Comparison of ENCODE assay signal across 1 cellular context in the genomic region with DNA sequence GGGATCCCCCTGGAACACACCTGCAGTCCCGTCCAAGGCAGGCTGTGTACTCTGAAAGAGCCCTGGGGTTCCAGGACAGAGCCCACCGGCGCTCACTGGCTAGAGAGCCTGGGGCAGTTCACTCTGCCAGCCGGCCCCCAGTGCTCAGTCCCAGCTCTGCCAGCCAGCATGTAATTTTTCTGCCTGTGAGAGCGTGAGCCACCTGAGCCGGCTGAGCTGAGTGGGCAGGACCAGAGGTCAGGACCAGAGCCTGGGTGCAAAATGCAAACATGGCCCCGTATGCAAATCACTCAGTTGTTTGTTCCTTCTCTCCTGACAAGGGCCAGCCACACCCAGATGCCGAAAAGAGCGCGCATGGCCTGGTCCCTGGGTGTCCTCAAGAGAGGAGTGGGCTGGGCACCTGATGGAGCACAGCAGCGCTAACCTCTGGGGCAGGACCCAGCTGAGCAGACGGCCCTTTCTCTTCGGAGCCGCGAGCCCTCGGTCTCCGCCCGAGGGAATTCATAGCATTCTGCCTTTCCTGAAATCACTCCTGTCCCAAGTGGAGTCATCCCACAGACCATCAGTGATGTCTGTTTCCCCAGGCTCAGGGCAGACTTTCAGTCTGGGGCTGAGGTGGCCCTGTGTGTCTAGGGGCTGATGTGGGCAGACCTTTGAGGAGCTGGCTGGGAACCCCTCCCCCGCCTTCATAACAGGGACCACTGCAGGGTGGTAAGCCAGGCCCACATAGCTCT.
TF ChIP-seq lines count a peak whose summit lies in the region.

No MANE protein-coding gene starts in this region.

TF ChIP-seq in GM12878, 131 proteins besides CTCF, POLR2A, EP300 and RAD21 (continued from another document and continues in another):
- TF ChIP-seq, protein P1, sequence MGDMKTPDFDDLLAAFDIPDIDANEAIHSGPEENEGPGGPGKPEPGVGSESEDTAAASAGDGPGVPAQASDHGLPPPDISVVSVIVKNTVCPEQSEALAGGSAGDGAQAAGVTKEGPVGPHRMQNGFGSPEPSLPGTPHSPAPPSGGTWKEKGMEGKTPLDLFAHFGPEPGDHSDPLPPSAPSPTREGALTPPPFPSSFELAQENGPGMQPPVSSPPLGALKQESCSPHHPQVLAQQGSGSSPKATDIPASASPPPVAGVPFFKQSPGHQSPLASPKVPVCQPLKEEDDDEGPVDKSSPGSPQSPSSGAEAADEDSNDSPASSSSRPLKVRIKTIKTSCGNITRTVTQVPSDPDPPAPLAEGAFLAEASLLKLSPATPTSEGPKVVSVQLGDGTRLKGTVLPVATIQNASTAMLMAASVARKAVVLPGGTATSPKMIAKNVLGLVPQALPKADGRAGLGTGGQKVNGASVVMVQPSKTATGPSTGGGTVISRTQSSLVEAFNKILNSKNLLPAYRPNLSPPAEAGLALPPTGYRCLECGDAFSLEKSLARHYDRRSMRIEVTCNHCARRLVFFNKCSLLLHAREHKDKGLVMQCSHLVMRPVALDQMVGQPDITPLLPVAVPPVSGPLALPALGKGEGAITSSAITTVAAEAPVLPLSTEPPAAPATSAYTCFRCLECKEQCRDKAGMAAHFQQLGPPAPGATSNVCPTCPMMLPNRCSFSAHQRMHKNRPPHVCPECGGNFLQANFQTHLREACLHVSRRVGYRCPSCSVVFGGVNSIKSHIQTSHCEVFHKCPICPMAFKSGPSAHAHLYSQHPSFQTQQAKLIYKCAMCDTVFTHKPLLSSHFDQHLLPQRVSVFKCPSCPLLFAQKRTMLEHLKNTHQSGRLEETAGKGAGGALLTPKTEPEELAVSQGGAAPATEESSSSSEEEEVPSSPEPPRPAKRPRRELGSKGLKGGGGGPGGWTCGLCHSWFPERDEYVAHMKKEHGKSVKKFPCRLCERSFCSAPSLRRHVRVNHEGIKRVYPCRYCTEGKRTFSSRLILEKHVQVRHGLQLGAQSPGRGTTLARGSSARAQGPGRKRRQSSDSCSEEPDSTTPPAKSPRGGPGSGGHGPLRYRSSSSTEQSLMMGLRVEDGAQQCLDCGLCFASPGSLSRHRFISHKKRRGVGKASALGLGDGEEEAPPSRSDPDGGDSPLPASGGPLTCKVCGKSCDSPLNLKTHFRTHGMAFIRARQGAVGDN (IDR thresholded peaks at IDR 0.05) = peak; percentile 71; the same call in 1 of the 2 replicates
- TF ChIP-seq SMAD5 (IDR thresholded peaks at IDR 0.05; ENCODE audit: low read depth) (peak; percentile 62), TCF3 (IDR thresholded peaks at IDR 0.05; ENCODE audit: borderline replicate concordance, insufficient read depth, low read depth, low read length) (no peak), BHLHE40 (IDR thresholded peaks at IDR 0.05; ENCODE audit: borderline replicate concordance in 1 of 2, low read depth in 2 of 2, low read length in 1 of 2) (peak; percentile 43 to 50; a peak in 1 of 4 replicates), SPI1 (IDR thresholded peaks at IDR 0.05; ENCODE audit: borderline replicate concordance, insufficient read depth, low read depth, low read length) (no peak), MTA3 (IDR thresholded peaks at IDR 0.05; ENCODE audit: borderline replicate concordance, low read length) (no peak), CREM (IDR thresholded peaks at IDR 0.05; ENCODE audit: low read depth) (peak; percentile 23; the same call in 1 of the 2 replicates), YY1 (IDR thresholded peaks at IDR 0.05; ENCODE audit: low read depth, low read length) (peak; percentile 85), SMAD1 (IDR thresholded peaks at IDR 0.05; ENCODE audit: low read depth, partially characterized antibody) (peak; percentile 19), RFX5 (IDR thresholded peaks at IDR 0.05; ENCODE audit: low read depth, low read length) (peak; percentile 48; the same call in 1 of the 2 replicates), SMARCA5 (IDR thresholded peaks at IDR 0.05) (no peak; the same call in 1 of the 2 replicates), IKZF2 (IDR thresholded peaks at IDR 0.05) (peak in 1 of 2 experiments; percentile 24; a peak in 1 of 4 replicates), SREBF1 (IDR thresholded peaks at IDR 0.05; ENCODE audit: low read length) (no peak), MEF2B (IDR thresholded peaks at IDR 0.05; ENCODE audit: partially characterized antibody, poor library complexity, severe bottlenecking) (no peak), TAF1 (IDR thresholded peaks at IDR 0.05; ENCODE audit: borderline replicate concordance, low read depth, low read length) (peak; percentile 82), LARP7 (IDR thresholded peaks at IDR 0.05) (no peak), NR2F1 (conservative IDR thresholded peaks at IDR 0.05) (peak; percentile 90), POU2F2 (IDR thresholded peaks at IDR 0.05; ENCODE audit: borderline replicate concordance, low read depth, low read length) (peak; percentile 99), POLR2AphosphoS5 (IDR thresholded peaks at IDR 0.05; ENCODE audit: low read length) (peak; percentile 85; the same call in 1 of the 2 replicates), DPF2 (IDR thresholded peaks at IDR 0.05) (peak; percentile 73; the same call in 1 of the 2 replicates), NFXL1 (IDR thresholded peaks at IDR 0.05; ENCODE audit: borderline replicate concordance) (no peak), NR2C1 (IDR thresholded peaks at IDR 0.05) (peak; percentile 24; the same call in 1 of the 2 replicates), ASH2L (IDR thresholded peaks at IDR 0.05; ENCODE audit: borderline replicate concordance, low read depth) (no peak), RB1 (IDR thresholded peaks at IDR 0.05; ENCODE audit: borderline replicate concordance) (no peak), ZNF217 (IDR thresholded peaks at IDR 0.05) (no peak)
- TF ChIP-seq, protein P2, sequence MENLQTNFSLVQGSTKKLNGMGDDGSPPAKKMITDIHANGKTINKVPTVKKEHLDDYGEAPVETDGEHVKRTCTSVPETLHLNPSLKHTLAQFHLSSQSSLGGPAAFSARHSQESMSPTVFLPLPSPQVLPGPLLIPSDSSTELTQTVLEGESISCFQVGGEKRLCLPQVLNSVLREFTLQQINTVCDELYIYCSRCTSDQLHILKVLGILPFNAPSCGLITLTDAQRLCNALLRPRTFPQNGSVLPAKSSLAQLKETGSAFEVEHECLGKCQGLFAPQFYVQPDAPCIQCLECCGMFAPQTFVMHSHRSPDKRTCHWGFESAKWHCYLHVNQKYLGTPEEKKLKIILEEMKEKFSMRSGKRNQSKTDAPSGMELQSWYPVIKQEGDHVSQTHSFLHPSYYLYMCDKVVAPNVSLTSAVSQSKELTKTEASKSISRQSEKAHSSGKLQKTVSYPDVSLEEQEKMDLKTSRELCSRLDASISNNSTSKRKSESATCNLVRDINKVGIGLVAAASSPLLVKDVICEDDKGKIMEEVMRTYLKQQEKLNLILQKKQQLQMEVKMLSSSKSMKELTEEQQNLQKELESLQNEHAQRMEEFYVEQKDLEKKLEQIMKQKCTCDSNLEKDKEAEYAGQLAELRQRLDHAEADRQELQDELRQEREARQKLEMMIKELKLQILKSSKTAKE (IDR thresholded peaks at IDR 0.05; ENCODE audit: low read depth, poor library complexity, severe bottlenecking) = no peak
- TF ChIP-seq, protein P3, sequence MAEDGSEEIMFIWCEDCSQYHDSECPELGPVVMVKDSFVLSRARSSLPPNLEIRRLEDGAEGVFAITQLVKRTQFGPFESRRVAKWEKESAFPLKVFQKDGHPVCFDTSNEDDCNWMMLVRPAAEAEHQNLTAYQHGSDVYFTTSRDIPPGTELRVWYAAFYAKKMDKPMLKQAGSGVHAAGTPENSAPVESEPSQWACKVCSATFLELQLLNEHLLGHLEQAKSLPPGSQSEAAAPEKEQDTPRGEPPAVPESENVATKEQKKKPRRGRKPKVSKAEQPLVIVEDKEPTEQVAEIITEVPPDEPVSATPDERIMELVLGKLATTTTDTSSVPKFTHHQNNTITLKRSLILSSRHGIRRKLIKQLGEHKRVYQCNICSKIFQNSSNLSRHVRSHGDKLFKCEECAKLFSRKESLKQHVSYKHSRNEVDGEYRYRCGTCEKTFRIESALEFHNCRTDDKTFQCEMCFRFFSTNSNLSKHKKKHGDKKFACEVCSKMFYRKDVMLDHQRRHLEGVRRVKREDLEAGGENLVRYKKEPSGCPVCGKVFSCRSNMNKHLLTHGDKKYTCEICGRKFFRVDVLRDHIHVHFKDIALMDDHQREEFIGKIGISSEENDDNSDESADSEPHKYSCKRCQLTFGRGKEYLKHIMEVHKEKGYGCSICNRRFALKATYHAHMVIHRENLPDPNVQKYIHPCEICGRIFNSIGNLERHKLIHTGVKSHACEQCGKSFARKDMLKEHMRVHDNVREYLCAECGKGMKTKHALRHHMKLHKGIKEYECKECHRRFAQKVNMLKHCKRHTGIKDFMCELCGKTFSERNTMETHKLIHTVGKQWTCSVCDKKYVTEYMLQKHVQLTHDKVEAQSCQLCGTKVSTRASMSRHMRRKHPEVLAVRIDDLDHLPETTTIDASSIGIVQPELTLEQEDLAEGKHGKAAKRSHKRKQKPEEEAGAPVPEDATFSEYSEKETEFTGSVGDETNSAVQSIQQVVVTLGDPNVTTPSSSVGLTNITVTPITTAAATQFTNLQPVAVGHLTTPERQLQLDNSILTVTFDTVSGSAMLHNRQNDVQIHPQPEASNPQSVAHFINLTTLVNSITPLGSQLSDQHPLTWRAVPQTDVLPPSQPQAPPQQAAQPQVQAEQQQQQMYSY (CRISPR knock-in tag; IDR thresholded peaks at IDR 0.05) = no peak
- TF ChIP-seq, protein P4, sequence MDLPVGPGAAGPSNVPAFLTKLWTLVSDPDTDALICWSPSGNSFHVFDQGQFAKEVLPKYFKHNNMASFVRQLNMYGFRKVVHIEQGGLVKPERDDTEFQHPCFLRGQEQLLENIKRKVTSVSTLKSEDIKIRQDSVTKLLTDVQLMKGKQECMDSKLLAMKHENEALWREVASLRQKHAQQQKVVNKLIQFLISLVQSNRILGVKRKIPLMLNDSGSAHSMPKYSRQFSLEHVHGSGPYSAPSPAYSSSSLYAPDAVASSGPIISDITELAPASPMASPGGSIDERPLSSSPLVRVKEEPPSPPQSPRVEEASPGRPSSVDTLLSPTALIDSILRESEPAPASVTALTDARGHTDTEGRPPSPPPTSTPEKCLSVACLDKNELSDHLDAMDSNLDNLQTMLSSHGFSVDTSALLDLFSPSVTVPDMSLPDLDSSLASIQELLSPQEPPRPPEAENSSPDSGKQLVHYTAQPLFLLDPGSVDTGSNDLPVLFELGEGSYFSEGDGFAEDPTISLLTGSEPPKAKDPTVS (IDR thresholded peaks at IDR 0.05; ENCODE audit: low read depth, low read length) = no peak
- TF ChIP-seq, protein P5, sequence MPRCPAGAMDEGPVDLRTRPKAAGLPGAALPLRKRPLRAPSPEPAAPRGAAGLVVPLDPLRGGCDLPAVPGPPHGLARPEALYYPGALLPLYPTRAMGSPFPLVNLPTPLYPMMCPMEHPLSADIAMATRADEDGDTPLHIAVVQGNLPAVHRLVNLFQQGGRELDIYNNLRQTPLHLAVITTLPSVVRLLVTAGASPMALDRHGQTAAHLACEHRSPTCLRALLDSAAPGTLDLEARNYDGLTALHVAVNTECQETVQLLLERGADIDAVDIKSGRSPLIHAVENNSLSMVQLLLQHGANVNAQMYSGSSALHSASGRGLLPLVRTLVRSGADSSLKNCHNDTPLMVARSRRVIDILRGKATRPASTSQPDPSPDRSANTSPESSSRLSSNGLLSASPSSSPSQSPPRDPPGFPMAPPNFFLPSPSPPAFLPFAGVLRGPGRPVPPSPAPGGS (IDR thresholded peaks at IDR 0.05; ENCODE audit: borderline replicate concordance, insufficient read depth, low read depth, low read length, poor library complexity, severe bottlenecking) = no peak
- TF ChIP-seq, protein P6, sequence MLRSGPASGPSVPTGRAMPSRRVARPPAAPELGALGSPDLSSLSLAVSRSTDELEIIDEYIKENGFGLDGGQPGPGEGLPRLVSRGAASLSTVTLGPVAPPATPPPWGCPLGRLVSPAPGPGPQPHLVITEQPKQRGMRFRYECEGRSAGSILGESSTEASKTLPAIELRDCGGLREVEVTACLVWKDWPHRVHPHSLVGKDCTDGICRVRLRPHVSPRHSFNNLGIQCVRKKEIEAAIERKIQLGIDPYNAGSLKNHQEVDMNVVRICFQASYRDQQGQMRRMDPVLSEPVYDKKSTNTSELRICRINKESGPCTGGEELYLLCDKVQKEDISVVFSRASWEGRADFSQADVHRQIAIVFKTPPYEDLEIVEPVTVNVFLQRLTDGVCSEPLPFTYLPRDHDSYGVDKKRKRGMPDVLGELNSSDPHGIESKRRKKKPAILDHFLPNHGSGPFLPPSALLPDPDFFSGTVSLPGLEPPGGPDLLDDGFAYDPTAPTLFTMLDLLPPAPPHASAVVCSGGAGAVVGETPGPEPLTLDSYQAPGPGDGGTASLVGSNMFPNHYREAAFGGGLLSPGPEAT (IDR thresholded peaks at IDR 0.05; ENCODE audit: low read depth) = no peak
- TF ChIP-seq, protein P7, sequence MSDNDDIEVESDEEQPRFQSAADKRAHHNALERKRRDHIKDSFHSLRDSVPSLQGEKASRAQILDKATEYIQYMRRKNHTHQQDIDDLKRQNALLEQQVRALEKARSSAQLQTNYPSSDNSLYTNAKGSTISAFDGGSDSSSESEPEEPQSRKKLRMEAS (IDR thresholded peaks at IDR 0.05; ENCODE audit: low read depth, low read length) = 0 out of 2 replicates have a peak, but pooled peaks have one; percentile 54
- TF ChIP-seq, protein P8, sequence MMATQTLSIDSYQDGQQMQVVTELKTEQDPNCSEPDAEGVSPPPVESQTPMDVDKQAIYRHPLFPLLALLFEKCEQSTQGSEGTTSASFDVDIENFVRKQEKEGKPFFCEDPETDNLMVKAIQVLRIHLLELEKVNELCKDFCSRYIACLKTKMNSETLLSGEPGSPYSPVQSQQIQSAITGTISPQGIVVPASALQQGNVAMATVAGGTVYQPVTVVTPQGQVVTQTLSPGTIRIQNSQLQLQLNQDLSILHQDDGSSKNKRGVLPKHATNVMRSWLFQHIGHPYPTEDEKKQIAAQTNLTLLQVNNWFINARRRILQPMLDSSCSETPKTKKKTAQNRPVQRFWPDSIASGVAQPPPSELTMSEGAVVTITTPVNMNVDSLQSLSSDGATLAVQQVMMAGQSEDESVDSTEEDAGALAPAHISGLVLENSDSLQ (IDR thresholded peaks at IDR 0.05) = no peak
- TF ChIP-seq, protein P9, sequence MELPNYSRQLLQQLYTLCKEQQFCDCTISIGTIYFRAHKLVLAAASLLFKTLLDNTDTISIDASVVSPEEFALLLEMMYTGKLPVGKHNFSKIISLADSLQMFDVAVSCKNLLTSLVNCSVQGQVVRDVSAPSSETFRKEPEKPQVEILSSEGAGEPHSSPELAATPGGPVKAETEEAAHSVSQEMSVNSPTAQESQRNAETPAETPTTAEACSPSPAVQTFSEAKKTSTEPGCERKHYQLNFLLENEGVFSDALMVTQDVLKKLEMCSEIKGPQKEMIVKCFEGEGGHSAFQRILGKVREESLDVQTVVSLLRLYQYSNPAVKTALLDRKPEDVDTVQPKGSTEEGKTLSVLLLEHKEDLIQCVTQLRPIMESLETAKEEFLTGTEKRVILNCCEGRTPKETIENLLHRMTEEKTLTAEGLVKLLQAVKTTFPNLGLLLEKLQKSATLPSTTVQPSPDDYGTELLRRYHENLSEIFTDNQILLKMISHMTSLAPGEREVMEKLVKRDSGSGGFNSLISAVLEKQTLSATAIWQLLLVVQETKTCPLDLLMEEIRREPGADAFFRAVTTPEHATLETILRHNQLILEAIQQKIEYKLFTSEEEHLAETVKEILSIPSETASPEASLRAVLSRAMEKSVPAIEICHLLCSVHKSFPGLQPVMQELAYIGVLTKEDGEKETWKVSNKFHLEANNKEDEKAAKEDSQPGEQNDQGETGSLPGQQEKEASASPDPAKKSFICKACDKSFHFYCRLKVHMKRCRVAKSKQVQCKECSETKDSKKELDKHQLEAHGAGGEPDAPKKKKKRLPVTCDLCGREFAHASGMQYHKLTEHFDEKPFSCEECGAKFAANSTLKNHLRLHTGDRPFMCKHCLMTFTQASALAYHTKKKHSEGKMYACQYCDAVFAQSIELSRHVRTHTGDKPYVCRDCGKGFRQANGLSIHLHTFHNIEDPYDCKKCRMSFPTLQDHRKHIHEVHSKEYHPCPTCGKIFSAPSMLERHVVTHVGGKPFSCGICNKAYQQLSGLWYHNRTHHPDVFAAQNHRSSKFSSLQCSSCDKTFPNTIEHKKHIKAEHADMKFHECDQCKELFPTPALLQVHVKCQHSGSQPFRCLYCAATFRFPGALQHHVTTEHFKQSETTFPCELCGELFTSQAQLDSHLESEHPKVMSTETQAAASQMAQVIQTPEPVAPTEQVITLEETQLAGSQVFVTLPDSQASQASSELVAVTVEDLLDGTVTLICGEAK (IDR thresholded peaks at IDR 0.05; ENCODE audit: borderline replicate concordance) = no peak; the same call in 1 of the 2 replicates
